Comparison of ENCODE assay signal across 8 cellular contexts in genomic region chr14:104690861-104691455, GRCh38. TPM values are rescaled to one million over a fixed set of nuclear protein-coding genes. Genes with fewer than 3 reads are reported as not detected.
DNase-seq lines count a peak whose midpoint lies in the region; ATAC-seq, FAIRE-seq and TF ChIP-seq lines count a peak whose summit lies in the region.

No MANE protein-coding gene starts in this region.

- H3K79me1 ChIP-seq in IMR-90 (ENCODE audit: low read depth in 1 of 2, low read length in 2 of 2), result peaks cover 0 to 45% of the 10 kb centered on the region in 2 experiments

- peaks cover 5% of the 10 kb centered on the region; the same call in 1 of the 2 replicates for H3K9me1 ChIP-seq in IMR-90 (ENCODE audit: insufficient read depth, low read length)

- no peak for FAIRE-seq in bronchial epithelial cell (lab: Jason Lieb, UNC)

- H3K27me3 ChIP-seq in IMR-90 (ENCODE audit: control insufficient read depth, insufficient read depth, low read length) (no peaks in the 10 kb centered on the region), bronchial epithelial cell (ENCODE audit: control insufficient read depth, insufficient read depth, low read length) (no peaks in the 10 kb centered on the region), mucosa of rectum (ENCODE audit: control insufficient read depth in 2 of 2, insufficient read depth in 2 of 2, low read length in 2 of 2) (no peaks in the 10 kb centered on the region)

- 86% methylated on average over 5 of the region's 16 CpGs; no CpG with 5 or more reads in 1 of the 2 experiments for WGBS in IMR-90 (ENCODE audit: extremely low coverage in 2 of 2, insufficient read length in 1 of 2), 2 experiments

- peak overlapping the region; percentile 87 for H3K4me2 ChIP-seq in IMR-90 (ENCODE audit: low read depth, low read length)

- H3K4me3 ChIP-seq in AG04449 (ENCODE audit: low read depth, low read length) (peak overlapping the region; percentile 88), IMR-90 (ENCODE audit: insufficient read depth, low read depth, low read length) (peak overlapping the region; percentile 100), bronchial epithelial cell (ENCODE audit: low read depth, low read length) (peak overlapping the region; percentile 89), mucosa of rectum (ENCODE audit: low read length in 2 of 2) (peak overlapping the region; percentile 81 to 88)

- H2BK120ac ChIP-seq in IMR-90 (ENCODE audit: low read depth, low read length), result no peak overlapping the region

- no peak overlapping the region; a peak in 1 of 4 replicates for H4K8ac ChIP-seq in IMR-90 (ENCODE audit: low read depth in 2 of 2, low read length in 2 of 2)

- peaks cover 59% of the 10 kb centered on the region for H4K20me1 ChIP-seq in IMR-90 (ENCODE audit: insufficient read depth, low read length)

- no peak overlapping the region for H4K5ac ChIP-seq in IMR-90 (ENCODE audit: low read depth, low read length)

- H3K27ac ChIP-seq in IMR-90 (ENCODE audit: insufficient read depth, low read length) (peak overlapping the region; percentile 88; the same call in 1 of the 2 replicates), mucosa of rectum (ENCODE audit: low read depth in 2 of 2, low read length in 2 of 2) (peak overlapping the region; percentile 92)

- H3K56ac ChIP-seq in IMR-90 (ENCODE audit: extremely low read depth, insufficient read depth, low read length), result no peak overlapping the region

- H3K9ac ChIP-seq in IMR-90 (ENCODE audit: low read depth, low read length) (peak overlapping the region; percentile 98), mucosa of rectum (ENCODE audit: low read depth in 1 of 2, low read length in 2 of 2) (peak overlapping the region; percentile 88 to 96)

- CTCF ChIA-PET in AG04449 (lab: Yijun Ruan, JAX) (interaction anchor here (1.2 to 2.4 kb wide), 5 partner anchors 10 to 135 kb away, joined by 4 to 18 read pairs (median 5); no protein-coding TSS in a partner anchor), IMR-90 (lab: Yijun Ruan, JAX) (no interaction called here)

- no peak overlapping the region for H2BK5ac ChIP-seq in IMR-90 (ENCODE audit: low read depth, low read length, poor library complexity, severe bottlenecking)

- H2AK5ac ChIP-seq in IMR-90 (ENCODE audit: low read depth, low read length), result peak overlapping the region; percentile 65; the same call in 1 of the 2 replicates

- dilution Hi-C loops in IMR-90 (cut with HindIII; ENCODE audit: low sequenced_read_pairs, unreplicated experiment), result no loop called here

- H4K91ac ChIP-seq in IMR-90 (ENCODE audit: insufficient read depth, low read depth, low read length), result no peak overlapping the region; the same call in 1 of the 2 replicates

- BruUV-seq in IMR-90 (replicated peaks; lab: Mats Ljungman, UMichigan), result no TSS peak

- 0 out of 2 replicates have a peak overlapping the region, but pooled peaks have one; percentile 48 for H3K14ac ChIP-seq in IMR-90 (replicated peaks; ENCODE audit: low read depth, low read length)

- intact Hi-C loops in IMR-90 (cut with micrococcal nuclease), result no loop called here

- ATAC-seq in IMR-90 (ENCODE audit: low read depth) (no peak), omental fat pad (ENCODE audit: low FRiP score) (no peak)

- TF ChIP-seq CTCF in AG04449 (IDR thresholded peaks at IDR 0.05; ENCODE audit: insufficient read depth, low read length, missing control alignments), result no peak
- no peak for TF ChIP-seq CTCF in IMR-90 (conservative IDR thresholded peaks at IDR 0.05; ENCODE audit: low read depth, low read length)
- TF ChIP-seq CTCF in bronchial epithelial cell (IDR thresholded peaks at IDR 0.05; ENCODE audit: insufficient read depth, low read length, severe bottlenecking), result no peak
- TF ChIP-seq CTCF in omental fat pad (IDR thresholded peaks at IDR 0.05), result no peak

- in situ Hi-C loops in IMR-90 (cut with MboI; ENCODE audit: low sequenced_read_pairs), result no loop called here

- no peak overlapping the region for H2AFZ ChIP-seq in IMR-90 (replicated peaks; ENCODE audit: low read length, poor library complexity)

- POLR2A ChIA-PET in AG04449 (lab: Yijun Ruan, JAX) (no interaction called here), IMR-90 (lab: Charles Lee; ENCODE audit: unreplicated experiment) (no interaction called here)

- no peak overlapping the region for H2BK15ac ChIP-seq in IMR-90 (ENCODE audit: low read depth, low read length)

- no peaks in the 10 kb centered on the region for H3K9me3 ChIP-seq in IMR-90 (ENCODE audit: control insufficient read depth, insufficient read depth, low read length)
- no peaks in the 10 kb centered on the region for H3K9me3 ChIP-seq in mucosa of rectum (ENCODE audit: control insufficient read depth in 2 of 2, low read length in 2 of 2)

- H2BK20ac ChIP-seq in IMR-90 (ENCODE audit: low read depth, low read length), result no peak overlapping the region

- no peak overlapping the region for H3K18ac ChIP-seq in IMR-90 (ENCODE audit: low read depth, low read length)

- DNase-seq in AG04449 (ENCODE audit: low read depth, low spot score), result no peak
- DNase-seq in IMR-90, result no peak
- no peak for DNase-seq in bronchial epithelial cell (ENCODE audit: low read depth)
- DNase-seq in kidney tubule cell (ENCODE audit: low spot score), result no peak
- no peak for DNase-seq in omental fat pad (ENCODE audit: low spot score)
- DNase-seq in mesenteric fat pad (ENCODE audit: low spot score), result no peak
- no peak for DNase-seq in NCI-H2171 treated with DMSO at 0.1 percent for 48 hours (lab: John Stamatoyannopoulos, UW)

- H3K23ac ChIP-seq in IMR-90 (ENCODE audit: low read depth, low read length), result no peak overlapping the region; the same call in 1 of the 2 replicates

- H3K4me1 ChIP-seq in IMR-90 (ENCODE audit: control insufficient read depth, insufficient read depth, low read length) (peaks cover 43% of the 10 kb centered on the region), mucosa of rectum (ENCODE audit: control insufficient read depth in 2 of 2, insufficient read depth in 2 of 2, low read length in 2 of 2) (peaks cover 54 to 61% of the 10 kb centered on the region in 2 donors)

- no peak for TF ChIP-seq RAD21 in IMR-90 (IDR thresholded peaks at IDR 0.05; ENCODE audit: low read length)

- peak overlapping the region; percentile 99 for H2AK9ac ChIP-seq in IMR-90 (replicated peaks; ENCODE audit: low read depth, low read length, poor library complexity)

- TF ChIP-seq POLR2A in IMR-90 (IDR thresholded peaks at IDR 0.05; ENCODE audit: low read depth, low read length), result no peak

- H3K4ac ChIP-seq in IMR-90 (ENCODE audit: low read depth, low read length), result no peak overlapping the region; the same call in 1 of the 2 replicates

- peaks cover 18% of the 10 kb centered on the region for H3K36me3 ChIP-seq in IMR-90 (ENCODE audit: control insufficient read depth, insufficient read depth, low read length)
- H3K36me3 ChIP-seq in bronchial epithelial cell (ENCODE audit: control insufficient read depth, insufficient read depth, low read length), result peaks cover 21% of the 10 kb centered on the region
- peaks cover 2 to 5% of the 10 kb centered on the region in 2 donors for H3K36me3 ChIP-seq in mucosa of rectum (ENCODE audit: control insufficient read depth in 2 of 2, insufficient read depth in 2 of 2, low read length in 2 of 2)

TF ChIP-seq in IMR-90, 13 proteins besides CTCF, POLR2A, EP300 and RAD21:
- no peak for TF ChIP-seq MXI1 (IDR thresholded peaks at IDR 0.05; ENCODE audit: borderline replicate concordance, low read depth, low read length)

RNA-seq across cellular contexts. Expression of gene INF2, which starts 1.5 kb away (rescaled TPM):
- 16.8 and 20.0 TPM in 2 replicates for total RNA-seq in IMR-90 (2012; rRNA removed)
- 62.1 and 76.2 TPM in 2 replicates for polyA plus RNA-seq in IMR-90 (2012; rRNA removed)
- 39.3 and 68.1 TPM in 2 replicates for polyA plus RNA-seq in IMR-90 (2012; cell fraction: cytosol; rRNA removed)
- polyA plus RNA-seq in IMR-90 (2012; cell fraction: nucleus; rRNA removed; ENCODE audit: low replicate concordance), result 179 and 366 TPM in 2 replicates
- 26.2 and 26.6 TPM in 2 replicates for total RNA-seq in bronchial epithelial cell
- total RNA-seq in omental fat pad, result 100 to 1,000 TPM in 1 of 4 donors, 10 to 100 TPM in 3; 50.9 to 104 (median 87.5) TPM
- total RNA-seq in mesenteric fat pad, result 160 TPM

RNA-seq across cellular contexts. Expression of gene ADSS1, which starts 33.1 kb away (rescaled TPM):
- 1.8 and 2.5 TPM in 2 replicates for total RNA-seq in IMR-90 (2012; rRNA removed)
- 3.9 and 5.2 TPM in 2 replicates for polyA plus RNA-seq in IMR-90 (2012; rRNA removed)
- 5.9 and 6.5 TPM in 2 replicates for polyA plus RNA-seq in IMR-90 (2012; cell fraction: cytosol; rRNA removed)
- 28.6 and 32.1 TPM in 2 replicates for polyA plus RNA-seq in IMR-90 (2012; cell fraction: nucleus; rRNA removed; ENCODE audit: low replicate concordance)
- 18.2 and 34.3 TPM in 2 replicates for total RNA-seq in bronchial epithelial cell
- total RNA-seq in omental fat pad, result 10 to 100 TPM in 1 of 4 donors, 1 to 10 TPM in 3; 3.7 to 26.0 (median 5.6) TPM
- total RNA-seq in mesenteric fat pad, result 5.2 TPM
